In genomic region chr1:181398544-181398943, GRCh38 we compare ENCODE assay signal across 10 cellular contexts.
DNase-seq lines count a peak whose midpoint lies in the region; ATAC-seq and TF ChIP-seq lines count a peak whose summit lies in the region.
"Had no signal": no experiment of that assay in that cellular context is flagged by ENCODE, and none has a peak within 500 bp of the region (broad histone marks: within the 10 kb centered on the region; RNA-seq: fewer than 3 reads in every experiment).

No MANE protein-coding gene starts in this region.

- H3K4me3 ChIP-seq in GM12864 (ENCODE audit: low read depth, low read length) (no peak overlapping the region), foreskin fibroblast (ENCODE audit: low read depth in 1 of 2, low read length in 2 of 2) (no peak overlapping the region)
- H3K4me3 ChIP-seq: skin epidermis had no signal

- TF ChIP-seq CTCF in GM12864 (IDR thresholded peaks at IDR 0.05; ENCODE audit: low read depth, low read length, missing control alignments) (no peak), foreskin fibroblast (IDR thresholded peaks at IDR 0.05; ENCODE audit: low read depth, low read length) (no peak)

- peak; percentile 88 for ATAC-seq in GM19035 (IDR thresholded peaks at IDR 0.05; ENCODE audit: unreplicated experiment)
- peak; percentile 81 for ATAC-seq in HG02763 (IDR thresholded peaks at IDR 0.05; ENCODE audit: unreplicated experiment)
- peak; percentile 74 for ATAC-seq in HG03571 (IDR thresholded peaks at IDR 0.05; ENCODE audit: unreplicated experiment)

- DNase-seq in GM12864 (ENCODE audit: low read depth) (peak; percentile 52), foreskin fibroblast (no peak), NCI-H1694 (lab: John Stamatoyannopoulos, UW) (no peak), NCI-H69 (lab: John Stamatoyannopoulos, UW) (no peak), NCI-H1694 treated with DMSO at 0.1 percent for 48 hours (lab: John Stamatoyannopoulos, UW) (no peak)
- DNase-seq: activated CD4-positive, CD25-positive, alpha-beta regulatory T cell treated with anti-CD3 and anti-CD28 coated beads, Interleukin-2, amount 50 U/mL, for 72 hours had no signal
